9 cellular contexts compared by ENCODE assay signal in the genomic region with DNA sequence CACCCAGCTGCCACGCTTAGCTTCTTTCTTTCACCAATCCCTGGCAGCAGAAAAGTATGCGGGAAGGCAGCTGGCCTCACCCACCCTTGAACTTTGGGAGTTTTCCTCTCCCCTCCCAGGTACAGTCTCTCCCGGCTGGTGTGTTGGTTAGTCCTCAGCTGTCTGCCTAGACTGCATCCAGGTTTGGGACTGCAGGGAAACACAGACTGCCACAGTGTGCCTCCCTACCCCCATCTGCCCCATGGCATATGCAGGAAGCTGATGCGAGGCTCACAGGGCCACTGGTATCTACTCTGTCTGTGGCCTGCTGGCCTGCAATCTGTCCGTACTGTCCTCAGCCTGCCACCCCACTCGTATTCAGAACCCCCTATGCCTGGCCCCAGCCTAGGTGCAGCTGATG. TPM values are rescaled to one million over a fixed set of nuclear protein-coding genes. Genes with fewer than 3 reads are reported as not detected.
DNase-seq lines count a peak whose midpoint lies in the region; ATAC-seq and TF ChIP-seq lines count a peak whose summit lies in the region.
"Had no signal": no experiment of that assay in that cellular context is flagged by ENCODE, and none has a peak within 500 bp of the region (broad histone marks: within the 10 kb centered on the region; RNA-seq: fewer than 3 reads in every experiment).

No MANE protein-coding gene starts in this region.

- H3K4me1 ChIP-seq in colonic mucosa (peaks cover 38% of the 10 kb centered on the region), mesendoderm (ENCODE audit: control insufficient read depth, low read depth, low read length) (peaks cover 13% of the 10 kb centered on the region)

- H3K4ac ChIP-seq in mesendoderm (ENCODE audit: low read depth, low read length) = no peak overlapping the region

- peak overlapping the region; percentile 69 for H3K4me3 ChIP-seq in colonic mucosa
- H3K4me3 ChIP-seq in mesendoderm (ENCODE audit: low read length) = no peak overlapping the region
- H3K4me3 ChIP-seq: cardiac muscle cell had no signal

- no peak overlapping the region for H3K4me2 ChIP-seq in mesendoderm (ENCODE audit: low read length)

- no peak for ATAC-seq in HG02798 (IDR thresholded peaks at IDR 0.05; ENCODE audit: poor library complexity, unreplicated experiment)

- no peak overlapping the region for H4K8ac ChIP-seq in mesendoderm (ENCODE audit: low read depth, low read length)

- peaks cover 45% of the 10 kb centered on the region for H3K27me3 Mint-ChIP-seq in IgD-negative memory B cell

- no peak overlapping the region for H3K18ac ChIP-seq in mesendoderm (ENCODE audit: low read length)

- peaks cover 0 to 6% (median 5%) of the 10 kb centered on the region in 3 donors for H3K4me1 Mint-ChIP-seq in IgD-negative memory B cell

- no peaks in the 10 kb centered on the region for H3K9me3 ChIP-seq in colonic mucosa

- H4K5ac ChIP-seq in mesendoderm (ENCODE audit: low read length) = no peak overlapping the region

- TF ChIP-seq CTCF in colonic mucosa (IDR thresholded peaks at IDR 0.05) = no peak

- H3K23ac ChIP-seq in mesendoderm (ENCODE audit: low read length) = no peak overlapping the region

- peaks cover 6% of the 10 kb centered on the region for H3K79me1 ChIP-seq in mesendoderm (ENCODE audit: low read length)

- peaks cover 17% of the 10 kb centered on the region for H3K79me2 ChIP-seq in mesendoderm (ENCODE audit: control insufficient read depth, insufficient read depth, low read length)

- H2AK5ac ChIP-seq in mesendoderm (ENCODE audit: low read length) = no peak overlapping the region

- H3K4me3 Mint-ChIP-seq in IgD-negative memory B cell = peak overlapping the region; percentile 14 to 76 (median 56)

- H3K36me3 ChIP-seq in colonic mucosa (no peaks in the 10 kb centered on the region), mesendoderm (ENCODE audit: control insufficient read depth, insufficient read depth, low read length) (no peaks in the 10 kb centered on the region)
- H3K36me3 ChIP-seq: cardiac muscle cell had no signal

- H2BK15ac ChIP-seq in mesendoderm (replicated peaks; ENCODE audit: low read depth) = no peak overlapping the region

- H3K9ac ChIP-seq in colonic mucosa (ENCODE audit: low read depth in 2 of 2, low read length in 2 of 2) = peak overlapping the region; percentile 99 to 100
- H3K9ac ChIP-seq in mesendoderm (ENCODE audit: low read length) = peak overlapping the region; percentile 18

- no peak overlapping the region for H2BK120ac ChIP-seq in mesendoderm (ENCODE audit: low read depth, low read length)

- H3K27ac ChIP-seq in colonic mucosa (peak overlapping the region; percentile 92), mesendoderm (ENCODE audit: low read depth, low read length) (no peak overlapping the region)
- H3K27ac ChIP-seq: cardiac muscle cell, HL-60 had no signal

- no peak overlapping the region for H3K56ac ChIP-seq in mesendoderm (ENCODE audit: low read length)

- peak overlapping the region in 1 of 3 donors; percentile 67 for H3K27ac Mint-ChIP-seq in IgD-negative memory B cell

- WGBS in mesendoderm (ENCODE audit: extremely low coverage, insufficient coverage, low lambda C conversion rate) = no CpG with 5 or more reads among the region's 6 CpGs

- intact Hi-C loops in colonic mucosa (cut with DNase I) = no loop called here

- H3K9me3 Mint-ChIP-seq in IgD-negative memory B cell = peaks cover 0 to 1% (median 0%) of the 10 kb centered on the region in 3 donors

- H3K27me3 ChIP-seq in colonic mucosa = no peaks in the 10 kb centered on the region
- H3K27me3 ChIP-seq in mesendoderm (ENCODE audit: insufficient read depth, low read length, poor library complexity) = no peaks in the 10 kb centered on the region

- DNase-seq in colonic mucosa (peak; percentile 50), mesendoderm (no peak), superior temporal gyrus (ENCODE audit: extremely low spot score) (peak; percentile 47), NCI-H510A (lab: John Stamatoyannopoulos, UW) (no peak), NCI-H1930 (lab: John Stamatoyannopoulos, UW) (no peak)

- no peaks in the 10 kb centered on the region for H3K36me3 Mint-ChIP-seq in IgD-negative memory B cell

- no peak overlapping the region for H2BK5ac ChIP-seq in mesendoderm (ENCODE audit: low read length)

RNA-seq across cellular contexts. Expression of a gene that starts 2.1 kb away (rescaled TPM):
- polyA plus RNA-seq in IgD-negative memory B cell = 9.6 TPM
- 100 to 1,000 TPM; 589 to 665 TPM for total RNA-seq in colonic mucosa
- 228 TPM for polyA plus RNA-seq in mesendoderm (2013, experiment 1 of 2)
- polyA plus RNA-seq in mesendoderm (2013, experiment 2 of 2) = 229 TPM

Comparison
In these comparisons a context has a peak if more than half of its experiments do, and no peak if none do; other contexts are left out.
1. DNase-seq: peak in colonic mucosa (single experiment) and superior temporal gyrus (single experiment); none in mesendoderm (single experiment), NCI-H510A (single experiment) and NCI-H1930 (0 of 2).